Comparison of ENCODE assay signal across 1 cellular context in genomic region chr17:15946611-15947120, GRCh38.
TF ChIP-seq lines count a peak whose summit lies in the region.

No MANE protein-coding gene starts in this region.

TF ChIP-seq in GM23338, 12 proteins besides CTCF, POLR2A, EP300 and RAD21 (continued from another document):
- TF ChIP-seq ZNF462 (CRISPR knock-in tag; IDR thresholded peaks at IDR 0.05) = no peak
